ENCODE assay signal across 9 cellular contexts in genomic region chr19:40597329-40597838, GRCh38. TPM values are rescaled to one million over a fixed set of nuclear protein-coding genes. Genes with fewer than 3 reads are reported as not detected.
DNase-seq lines count a peak whose midpoint lies in the region; ATAC-seq, FAIRE-seq and TF ChIP-seq lines count a peak whose summit lies in the region.
"Had no signal": no experiment of that assay in that cellular context is flagged by ENCODE, and none has a peak within 500 bp of the region (broad histone marks: within the 10 kb centered on the region; RNA-seq: fewer than 3 reads in every experiment).

No MANE protein-coding gene starts in this region.

- H3K4me2 ChIP-seq in A549, result peak overlapping the region; percentile 94

- no peak for TF ChIP-seq RAD21 in A549 (conservative IDR thresholded peaks at IDR 0.05 in 1 of 2, IDR thresholded peaks at IDR 0.05 in 1 of 2)

- H3K9me3 Mint-ChIP-seq in mesothelial cell of epicardium, result no peaks in the 10 kb centered on the region

- H3K4me3 Mint-ChIP-seq in mesothelial cell of epicardium, result peak overlapping the region; percentile 64
- H3K4me3 Mint-ChIP-seq: activated CD4-positive, alpha-beta T cell treated with anti-CD3 and anti-CD28 coated beads for 36 hours had no signal

- no peaks in the 10 kb centered on the region for H3K36me3 ChIP-seq in H7 (replicated peaks; ENCODE audit: control insufficient read depth, insufficient read depth, low read length)

- TF ChIP-seq CTCF in A549 (IDR thresholded peaks at IDR 0.05) (no peak), astrocyte of the cerebellum (IDR thresholded peaks at IDR 0.05; ENCODE audit: low read depth, low read length, missing control alignments) (no peak), mesothelial cell of epicardium (IDR thresholded peaks at IDR 0.05; ENCODE audit: unreplicated experiment) (no peak)

- no peak for ATAC-seq in A549
- ATAC-seq in GM19395 (IDR thresholded peaks at IDR 0.05; ENCODE audit: unreplicated experiment), result no peak
- ATAC-seq: activated CD4-positive, alpha-beta T cell treated with anti-CD3 and anti-CD28 coated beads for 36 hours had no signal

- POLR2A ChIA-PET in A549 (lab: Yijun Ruan, JAX), result no interaction called here

- H3K4me3 ChIP-seq in A549 (peak overlapping the region; percentile 47), H7 (ENCODE audit: insufficient read depth, low read depth, low read length) (peak overlapping the region; percentile 40), astrocyte of the cerebellum (ENCODE audit: low read depth, low read length) (peak overlapping the region; percentile 43)

- peak overlapping the region; percentile 51 for H3K27ac Mint-ChIP-seq in mesothelial cell of epicardium
- H3K27ac Mint-ChIP-seq: activated CD4-positive, alpha-beta T cell treated with anti-CD3 and anti-CD28 coated beads for 36 hours had no signal

- peaks cover 47% of the 10 kb centered on the region for H3K4me1 ChIP-seq in A549

- H3K27ac ChIP-seq in A549, result peak overlapping the region; percentile 66 to 85

- no peak for DNase-seq in A549 (ENCODE audit: low read depth in 1 of 2, low spot score in 1 of 2)
- DNase-seq in H7, result no peak
- DNase-seq in astrocyte of the cerebellum (ENCODE audit: low read depth), result no peak
- DNase-seq in mesothelial cell of epicardium (ENCODE audit: low spot score in 2 of 2, unreplicated experiment in 2 of 2), result no peak
- DNase-seq in NCI-H1930 (lab: John Stamatoyannopoulos, UW), result no peak
- DNase-seq in hypothalamus (lab: John Stamatoyannopoulos, UW), result no peak
- no peak for DNase-seq in foreskin melanocyte

- CTCF ChIA-PET in A549 (lab: Yijun Ruan, JAX), result interaction anchor here (1.1 to 35.2 kb wide), 11 partner anchors 2 to 300 kb away, joined by 3 to 2247 read pairs (median 7); partner anchors contain the start of genes BLVRB, LTBP4 and SPTBN4

- H3K27me3 ChIP-seq in H7 (ENCODE audit: control insufficient read depth, insufficient read depth, low read length), result peaks cover 49% of the 10 kb centered on the region

- 12% methylated on average over 17 of the region's 18 CpGs for WGBS in A549 (ENCODE audit: missing lambda C conversion rate)

- TF ChIP-seq POLR2A in A549 (IDR thresholded peaks at IDR 0.05; ENCODE audit: low read length), result no peak

- no peak for FAIRE-seq in A549 (lab: Jason Lieb, UNC)

- H3K36me3 Mint-ChIP-seq in mesothelial cell of epicardium, result no peaks in the 10 kb centered on the region

- TF ChIP-seq EP300 in A549 (IDR thresholded peaks at IDR 0.05), result no peak

- in situ Hi-C loops in astrocyte of the cerebellum (cut with HindIII; ENCODE audit: low sequenced_read_pairs), result loop anchor here (5.0 kb wide), 1 partner anchor 40 kb away; no protein-coding TSS in a partner anchor

- H3K9me3 ChIP-seq in A549, result no peaks in the 10 kb centered on the region

- peaks cover 26% of the 10 kb centered on the region for H3K4me1 Mint-ChIP-seq in mesothelial cell of epicardium

- H3K27me3 Mint-ChIP-seq in mesothelial cell of epicardium (ENCODE audit: low read depth), result peaks cover 54% of the 10 kb centered on the region

TF ChIP-seq in A549, 52 proteins besides CTCF, POLR2A, EP300 and RAD21:
- TF ChIP-seq NR3C1 (IDR thresholded peaks at IDR 0.05), result no peak
- no peak for TF ChIP-seq ESRRA (IDR thresholded peaks at IDR 0.05; ENCODE audit: borderline replicate concordance, low read length)
- no peak for TF ChIP-seq BHLHE40 (IDR thresholded peaks at IDR 0.05; ENCODE audit: low read depth, low read length)
- TF ChIP-seq ZSCAN20 (CRISPR knock-in tag; IDR thresholded peaks at IDR 0.05), result no peak
- TF ChIP-seq MYC (IDR thresholded peaks at IDR 0.05; ENCODE audit: borderline replicate concordance, low read length), result no peak
- no peak for TF ChIP-seq SREBF2 (IDR thresholded peaks at IDR 0.05)
- TF ChIP-seq HEYL (CRISPR knock-in tag; IDR thresholded peaks at IDR 0.05), result peak; percentile 68; the same call in 1 of the 2 replicates
- TF ChIP-seq HMGXB4 (CRISPR knock-in tag; IDR thresholded peaks at IDR 0.05; ENCODE audit: borderline replicate concordance), result no peak
- no peak for TF ChIP-seq MAX (IDR thresholded peaks at IDR 0.05)
- TF ChIP-seq RARB (CRISPR knock-in tag; IDR thresholded peaks at IDR 0.05), result no peak
- no peak for TF ChIP-seq BCL3 (IDR thresholded peaks at IDR 0.05)
- peak; percentile 59; the same call in 1 of the 2 replicates for TF ChIP-seq RNF2 (IDR thresholded peaks at IDR 0.05; ENCODE audit: borderline replicate concordance, low read depth)
- TF ChIP-seq PHF8 (IDR thresholded peaks at IDR 0.05; ENCODE audit: borderline replicate concordance, low read depth), result peak; percentile 33; the same call in 1 of the 2 replicates
- TF ChIP-seq FOSL2 (IDR thresholded peaks at IDR 0.05), result no peak
- TF ChIP-seq FOSL2 (CRISPR knock-in tag; IDR thresholded peaks at IDR 0.05), result no peak
- peak; percentile 10; the same call in 1 of the 2 replicates for TF ChIP-seq NPAS2 (CRISPR knock-in tag; IDR thresholded peaks at IDR 0.05; ENCODE audit: borderline replicate concordance)
- TF ChIP-seq HOXB5 (CRISPR knock-in tag; IDR thresholded peaks at IDR 0.05), result peak; percentile 11; the same call in 1 of the 2 replicates
- no peak for TF ChIP-seq PBX3 (IDR thresholded peaks at IDR 0.05)
- TF ChIP-seq TFCP2L1 (CRISPR knock-in tag; IDR thresholded peaks at IDR 0.05), result 0 out of 2 replicates have a peak, but pooled peaks have one; percentile 17

RNA-seq across cellular contexts. Expression of gene LTBP4, which starts 3.8 kb away (rescaled TPM):
- polyA plus RNA-seq in A549 (2011; rRNA removed) (23.1 and 32.0 TPM in 2 replicates), A549 (2017; fragmentation: RNase III; extraction: RNeasy Plus Mini Kit Qiagen cat#74134 plus additional on column Dnase treatment) (37.7 to 51.1 TPM (median 43.2 TPM) in 3 replicates)
- polyA plus RNA-seq in A549 (2012; cell fraction: cytosol; rRNA removed), result 65.2 and 69.3 TPM in 2 replicates
- polyA plus RNA-seq in A549 (2012; cell fraction: nucleus; rRNA removed), result 475 and 611 TPM in 2 replicates
- 16.3 and 26.9 TPM in 2 replicates for polyA minus RNA-seq in A549 (2011; rRNA and poly(A)+ RNA removed)
- total RNA-seq in H7 (2014; rRNA removed; shearing (Covaris generic)), result 54.6 and 83.1 TPM in 2 replicates
- 341 to 364 TPM (median 344 TPM) in 3 replicates for total RNA-seq in mesothelial cell of epicardium

RNA-seq across cellular contexts. Expression of gene SHKBP1, which starts 20.7 kb away (rescaled TPM):
- polyA plus RNA-seq in A549 (2011; rRNA removed), result 75.2 and 79.7 TPM in 2 replicates
- polyA plus RNA-seq in A549 (2012; cell fraction: cytosol; rRNA removed), result 163 and 237 TPM in 2 replicates
- 317 and 432 TPM in 2 replicates for polyA plus RNA-seq in A549 (2012; cell fraction: nucleus; rRNA removed)
- polyA plus RNA-seq in A549 (2017; fragmentation: RNase III; extraction: RNeasy Plus Mini Kit Qiagen cat#74134 plus additional on column Dnase treatment), result 94.9 to 128 TPM (median 123 TPM) in 3 replicates
- 133 and 167 TPM in 2 replicates for polyA minus RNA-seq in A549 (2011; rRNA and poly(A)+ RNA removed)
- 52.3 and 58.2 TPM in 2 replicates for total RNA-seq in H7 (2014; rRNA removed; shearing (Covaris generic))
- 60.9 to 65.3 TPM (median 61.6 TPM) in 3 replicates for total RNA-seq in mesothelial cell of epicardium
